Comparison of ENCODE assay signal across 8 cellular contexts in the genomic region with DNA sequence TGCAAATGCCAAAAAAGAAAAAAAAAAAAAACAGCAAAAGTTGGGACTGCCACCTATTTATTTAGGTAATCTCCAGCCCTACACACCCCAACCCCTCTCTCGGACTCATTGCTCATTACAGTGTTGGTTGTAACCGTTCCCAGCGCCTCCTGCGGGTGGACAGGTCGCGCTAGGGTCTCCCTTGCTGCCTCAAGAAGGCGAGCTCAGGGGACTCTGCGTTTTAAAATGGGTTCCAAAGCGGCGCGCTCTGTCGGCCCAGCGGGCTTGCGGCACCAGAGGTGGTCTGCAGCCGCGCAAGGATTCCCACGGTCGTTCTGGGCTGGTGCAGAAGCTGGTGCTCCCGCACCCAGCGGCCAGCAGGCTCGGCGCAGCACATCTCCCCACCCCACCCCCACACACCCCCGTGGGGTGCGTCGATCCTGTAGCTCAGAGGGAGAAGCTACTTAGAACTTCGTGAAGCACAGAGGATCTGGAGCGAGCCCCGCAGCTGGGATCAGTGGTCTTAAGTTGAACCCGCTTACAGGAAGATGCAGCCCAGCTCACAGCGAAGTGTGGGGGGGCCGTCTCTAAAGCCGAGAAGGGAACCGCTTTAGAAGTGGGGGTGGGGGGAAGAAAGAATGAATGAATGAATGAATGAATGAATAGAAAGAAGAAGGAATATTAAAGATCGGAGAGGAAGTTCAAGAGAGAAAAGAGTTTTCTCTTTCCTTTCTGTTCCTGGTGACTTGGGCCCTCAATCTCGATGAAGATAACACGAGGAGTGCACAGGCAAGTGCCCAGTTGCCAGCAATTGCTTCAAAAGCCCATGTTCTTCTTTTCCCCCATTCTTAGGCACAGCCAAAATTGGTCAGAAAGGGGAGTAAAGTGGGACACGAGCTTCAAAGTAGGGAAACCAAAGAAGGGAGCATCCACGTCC. TPM values are rescaled to one million over a fixed set of nuclear protein-coding genes. Genes with fewer than 3 reads are reported as not detected.
DNase-seq lines count a peak whose midpoint lies in the region; ATAC-seq lines count a peak whose summit lies in the region.

No MANE protein-coding gene starts in this region.

- H3K27me3 Mint-ChIP-seq in activated CD4-positive, alpha-beta memory T cell treated with anti-CD3 and anti-CD28 coated beads for 36 hours: peaks cover 83% of the 10 kb centered on the region
- peaks cover 64 to 81% (median 75%) of the 10 kb centered on the region in 3 donors for H3K27me3 Mint-ChIP-seq in immature natural killer cell (ENCODE audit: low read depth in 3 of 3)

- no peak overlapping the region for H2AFZ ChIP-seq in ACC112 (ENCODE audit: low read length, unreplicated experiment)

- no peaks in the 10 kb centered on the region for H3K36me3 ChIP-seq in ACC112 (ENCODE audit: insufficient read depth, low read length)

- peak overlapping the region; percentile 84 for H3K4me3 ChIP-seq in ACC112 (ENCODE audit: low read depth, low read length)

- CTCF ChIA-PET in activated CD4-positive, alpha-beta memory T cell treated with anti-CD3 and anti-CD28 coated beads for 36 hours (lab: Charles Lee): interaction anchor here (0.7 to 1.8 kb wide), 4 partner anchors 10 to 51 kb away, joined by 3 to 6 read pairs (median 4); no protein-coding TSS in a partner anchor

- H3K27me3 ChIP-seq in ACC112 (ENCODE audit: insufficient read depth, low read length): peaks cover 95% of the 10 kb centered on the region

- peak overlapping the region; percentile 1 for H3K27ac Mint-ChIP-seq in activated CD4-positive, alpha-beta memory T cell treated with anti-CD3 and anti-CD28 coated beads for 36 hours
- H3K27ac Mint-ChIP-seq in immature natural killer cell: peak overlapping the region in 1 of 6 donors; percentile 76

- POLR2A ChIA-PET in activated CD4-positive, alpha-beta memory T cell treated with anti-CD3 and anti-CD28 coated beads for 36 hours (lab: Charles Lee): no interaction called here

- H3K27ac ChIP-seq in ACC112 (ENCODE audit: low read depth, low read length): no peak overlapping the region

- peaks cover 35% of the 10 kb centered on the region for H3K4me1 Mint-ChIP-seq in activated CD4-positive, alpha-beta memory T cell treated with anti-CD3 and anti-CD28 coated beads for 36 hours (ENCODE audit: low read depth)
- H3K4me1 Mint-ChIP-seq in immature natural killer cell: peaks cover 31 to 51% of the 10 kb centered on the region in 2 donors

- peaks cover 20% of the 10 kb centered on the region for H3K36me3 Mint-ChIP-seq in activated CD4-positive, alpha-beta memory T cell treated with anti-CD3 and anti-CD28 coated beads for 36 hours
- peaks cover 0 to 5% (median 4%) of the 10 kb centered on the region in 3 donors for H3K36me3 Mint-ChIP-seq in immature natural killer cell

- H3K79me2 ChIP-seq in ACC112 (ENCODE audit: control insufficient read depth, insufficient read depth, low read length, unreplicated experiment): no peaks in the 10 kb centered on the region

- peaks cover 14% of the 10 kb centered on the region for H3K9me3 Mint-ChIP-seq in activated CD4-positive, alpha-beta memory T cell treated with anti-CD3 and anti-CD28 coated beads for 36 hours
- H3K9me3 Mint-ChIP-seq in immature natural killer cell: peaks cover 10 to 53% (median 21%) of the 10 kb centered on the region in 6 donors

- ATAC-seq in sciatic nerve (no peak), HG02623 (IDR thresholded peaks at IDR 0.05; ENCODE audit: unreplicated experiment) (no peak), GM19452 (IDR thresholded peaks at IDR 0.05; ENCODE audit: unreplicated experiment) (no peak)

- peaks cover 11% of the 10 kb centered on the region for H3K4me1 ChIP-seq in ACC112 (ENCODE audit: control insufficient read depth, insufficient read depth, low read length, unreplicated experiment)

- H3K4me3 Mint-ChIP-seq in activated CD4-positive, alpha-beta memory T cell treated with anti-CD3 and anti-CD28 coated beads for 36 hours: peak overlapping the region; percentile 72
- H3K4me3 Mint-ChIP-seq in immature natural killer cell: peak overlapping the region; percentile 82 to 89 (median 86)

- DNase-seq in GM03348 (ENCODE audit: low spot score): peak; percentile 50
- no peak for DNase-seq in activated CD4-positive, alpha-beta memory T cell treated with anti-CD3 and anti-CD28 coated beads for 36 hours
- no peak for DNase-seq in immature natural killer cell
- DNase-seq in dermis blood vessel endothelial cell: no peak
- DNase-seq in sciatic nerve (ENCODE audit: low spot score): no peak

- intact Hi-C loops in activated CD4-positive, alpha-beta memory T cell treated with anti-CD3 and anti-CD28 coated beads for 36 hours (cut with micrococcal nuclease): no loop called here
- intact Hi-C loops in sciatic nerve (cut with DNase I): loop anchor here (10.0 kb wide), 1 partner anchor 379 kb away; no protein-coding TSS in a partner anchor

RNA-seq across cellular contexts. Expression of a gene that starts 0.8 kb away (rescaled TPM):
- total RNA-seq in activated CD4-positive, alpha-beta memory T cell treated with anti-CD3 and anti-CD28 coated beads for 36 hours: under 1 TPM in 1 of 2 experiments, not detected in 1; 0.21 TPM
- not detected for polyA plus RNA-seq in immature natural killer cell
- total RNA-seq in dermis blood vessel endothelial cell (under 0.01 and 0.05 TPM in 2 replicates), sciatic nerve (1.6 TPM)
